ENCODE assay signal across 8 cellular contexts in genomic region chr5:100479079-100479688, GRCh38. TPM values are rescaled to one million over a fixed set of nuclear protein-coding genes. Genes with fewer than 3 reads are reported as not detected.
DNase-seq lines count a peak whose midpoint lies in the region; ATAC-seq and TF ChIP-seq lines count a peak whose summit lies in the region.

No MANE protein-coding gene starts in this region.

- H3K4me3 ChIP-seq in esophagus squamous epithelium, result no peak overlapping the region
- no peak overlapping the region for H3K4me3 ChIP-seq in suprapubic skin

- TF ChIP-seq EP300 in suprapubic skin (IDR thresholded peaks at IDR 0.05), result no peak

- no peaks in the 10 kb centered on the region for H3K9me3 ChIP-seq in esophagus squamous epithelium
- H3K9me3 ChIP-seq in suprapubic skin, result no peaks in the 10 kb centered on the region

- peak; percentile 63 for ATAC-seq in HG02870 (IDR thresholded peaks at IDR 0.05; ENCODE audit: unreplicated experiment)

- TF ChIP-seq CTCF in GM13977 (IDR thresholded peaks at IDR 0.05; ENCODE audit: extremely low read depth, insufficient read depth, missing control alignments) (peak; percentile 75), esophagus squamous epithelium (IDR thresholded peaks at IDR 0.05) (peak in 5 of 6 experiments; percentile 39 to 73 (median 46)), suprapubic skin (IDR thresholded peaks at IDR 0.05) (peak; percentile 15 to 49)

- no peak overlapping the region for H3K27ac ChIP-seq in esophagus squamous epithelium
- H3K27ac ChIP-seq in suprapubic skin, result no peak overlapping the region
- no peak overlapping the region for H3K27ac ChIP-seq in caudate nucleus (ENCODE audit: low read depth, low read length)

- intact Hi-C loops in esophagus squamous epithelium (cut with DNase I), result no loop called here

- H3K27me3 ChIP-seq in esophagus squamous epithelium (no peaks in the 10 kb centered on the region), suprapubic skin (no peaks in the 10 kb centered on the region)

- DNase-seq in GM13977 (ENCODE audit: low spot score), result peak; percentile 19
- peak; percentile 74 for DNase-seq in NCI-H69 (lab: John Stamatoyannopoulos, UW)
- no peak for DNase-seq in esophagus squamous epithelium (lab: John Stamatoyannopoulos, UW)
- no peak for DNase-seq in suprapubic skin (ENCODE audit: low spot score in 2 of 2)
- DNase-seq in stimulated activated CD4-positive, alpha-beta T cell treated with anti-CD3 and anti-CD28 coated beads, Interleukin-2, amount 100 ng/mL, for 24 hours, result no peak
- DNase-seq in caudate nucleus (lab: John Stamatoyannopoulos, UW), result no peak
- DNase-seq in stimulated activated CD4-positive, alpha-beta T cell treated with anti-CD3 and anti-CD28 coated beads, Interleukin-12 subunit alpha, Interleukin-12 subunit beta, amount 100 ng/mL, for 4 hours, result no peak

- in situ Hi-C loops in GM13977 (cut with MboI; ENCODE audit: low pct_unique_long_range_greater_than_20kb, low sequenced_read_pairs, unreplicated experiment), result no loop called here

- H3K36me3 ChIP-seq in esophagus squamous epithelium, result no peaks in the 10 kb centered on the region
- no peaks in the 10 kb centered on the region for H3K36me3 ChIP-seq in suprapubic skin

- H3K4me1 ChIP-seq in esophagus squamous epithelium (no peaks in the 10 kb centered on the region), suprapubic skin (no peaks in the 10 kb centered on the region)

- 38 to 50% methylated on average over 3 of the region's 3 CpGs for WGBS in esophagus squamous epithelium, 2 donors
- WGBS in suprapubic skin, result 48% methylated on average over 3 of the region's 3 CpGs

- TF ChIP-seq POLR2A in esophagus squamous epithelium (IDR thresholded peaks at IDR 0.05) (no peak), suprapubic skin (IDR thresholded peaks at IDR 0.05) (no peak)

RNA-seq across cellular contexts. Expression of gene FAM174A, which starts 56.0 kb away (rescaled TPM):
- 10 to 100 TPM; 24.0 to 49.7 (median 32.4) TPM for total RNA-seq in esophagus squamous epithelium
- total RNA-seq in suprapubic skin, result 10 to 100 TPM; 27.8 to 57.3 (median 45.6) TPM

Comparison
In these comparisons a context has a peak if more than half of its experiments do, and no peak if none do; other contexts are left out.
1. DNase-seq: peak in GM13977 (single experiment) and NCI-H69 (single experiment); none in esophagus squamous epithelium (single experiment), suprapubic skin (0 of 2), stimulated activated CD4-positive, alpha-beta T cell treated with anti-CD3 and anti-CD28 coated beads, Interleukin-2, amount 100 ng/mL, for 24 hours (0 of 2), caudate nucleus (0 of 61) and stimulated activated CD4-positive, alpha-beta T cell treated with anti-CD3 and anti-CD28 coated beads, Interleukin-12 subunit alpha, Interleukin-12 subunit beta, amount 100 ng/mL, for 4 hours (single experiment).
2. Peak in every context shown above with its lines, with median percentiles within 50 percentile points of each other: CTCF ChIP-seq.